ENCODE assay signal across 8 cellular contexts in genomic region chr18:10015941-10016819, GRCh38.
DNase-seq lines count a peak whose midpoint lies in the region; ATAC-seq and TF ChIP-seq lines count a peak whose summit lies in the region.

No MANE protein-coding gene starts in this region.

- CTCF ChIA-PET in PC-9 (lab: Charles Lee) = no interaction called here

- H3K27ac ChIP-seq in PC-9 (peak overlapping the region; percentile 84), sigmoid colon (peak overlapping the region in 3 of 4 donors; percentile 63 to 75 (median 74))

- 59 to 83% methylated on average over 7 of the region's 7 CpGs for WGBS in sigmoid colon, 2 donors

- H3K79me2 ChIP-seq in PC-9 (ENCODE audit: low read depth) = no peaks in the 10 kb centered on the region

- ATAC-seq in HG02970 (IDR thresholded peaks at IDR 0.05; ENCODE audit: low FRiP score, unreplicated experiment) = no peak

- H3F3A ChIP-seq in PC-9 (ENCODE audit: insufficient read depth, low read depth) = peaks cover 32% of the 10 kb centered on the region

- no TSS peak for BruUV-seq in PC-9 (replicated peaks; lab: Mats Ljungman, UMichigan)

- no peak overlapping the region for H3K4me3 ChIP-seq in PC-9
- H3K4me3 ChIP-seq in fibroblast of villous mesenchyme (ENCODE audit: low read depth, low read length) = no peak overlapping the region
- no peak overlapping the region for H3K4me3 ChIP-seq in sigmoid colon

- H3K4me1 ChIP-seq in PC-9 (replicated peaks; ENCODE audit: insufficient read depth) (peaks cover 59% of the 10 kb centered on the region), sigmoid colon (peaks cover 0 to 46% (median 40%) of the 10 kb centered on the region in 4 donors)

- H3K9me3 ChIP-seq in PC-9 (ENCODE audit: insufficient read depth, low read depth) (no peaks in the 10 kb centered on the region), sigmoid colon (no peaks in the 10 kb centered on the region)

- intact Hi-C loops in PC-9 (cut with micrococcal nuclease; ENCODE audit: unreplicated experiment) = no loop called here
- intact Hi-C loops in sigmoid colon (cut with DNase I) = no loop called here

- peak overlapping the region; percentile 71 for H3K4me2 ChIP-seq in PC-9

- no peaks in the 10 kb centered on the region for H3K9me2 ChIP-seq in PC-9 (ENCODE audit: insufficient read depth)

- TF ChIP-seq CTCF in PC-9 (conservative IDR thresholded peaks at IDR 0.05) (no peak), fibroblast of villous mesenchyme (IDR thresholded peaks at IDR 0.05; ENCODE audit: insufficient read depth, low read depth, low read length) (peak; percentile 66), sigmoid colon (IDR thresholded peaks at IDR 0.05) (peak in 3 of 4 experiments; percentile 17 to 26 (median 23))

- POLR2A ChIA-PET in PC-9 (lab: Charles Lee; ENCODE audit: unreplicated experiment) = no interaction called here

- no peaks in the 10 kb centered on the region for H3K27me3 ChIP-seq in PC-9 (ENCODE audit: insufficient read depth, low read depth)
- H3K27me3 ChIP-seq in sigmoid colon = no peaks in the 10 kb centered on the region

- TF ChIP-seq EP300 in sigmoid colon (IDR thresholded peaks at IDR 0.05) = peak in 1 of 4 donors; percentile 35

- no peak overlapping the region; the same call in 1 of the 2 replicates for H2AFZ ChIP-seq in PC-9

- H3K36me3 ChIP-seq in PC-9 (ENCODE audit: low read depth) (no peaks in the 10 kb centered on the region), sigmoid colon (no peaks in the 10 kb centered on the region)

- peak; percentile 96 for DNase-seq in GM04504 (ENCODE audit: low read depth)
- peak in 1 of 2 experiments; percentile 81 for DNase-seq in PC-9
- peak; percentile 100 for DNase-seq in fibroblast of villous mesenchyme (ENCODE audit: low read depth)
- DNase-seq in sigmoid colon = peak; percentile 78
- no peak for DNase-seq in GOT3 (lab: John Stamatoyannopoulos, UW)
- no peak for DNase-seq in GM19240 (ENCODE audit: insufficient read length, low spot score)
- no peak for DNase-seq in 8988T

- no peak for TF ChIP-seq POLR2A in sigmoid colon (IDR thresholded peaks at IDR 0.05)

- no peaks in the 10 kb centered on the region for H4K20me1 ChIP-seq in PC-9 (ENCODE audit: insufficient read depth)

Comparison
In these comparisons a context has a peak if more than half of its experiments do, and no peak if none do; other contexts are left out.
1. DNase-seq: peak in GM04504 (single experiment), fibroblast of villous mesenchyme (single experiment) and sigmoid colon (single experiment); none in GOT3 (single experiment), GM19240 (single experiment) and 8988T (single experiment).